In genomic region chr6:149856256-149856994, GRCh38 we compare ENCODE assay signal across 1 cellular context.
TF ChIP-seq lines count a peak whose summit lies in the region.

No MANE protein-coding gene starts in this region.

TF ChIP-seq in IMR-90, 13 proteins besides CTCF, POLR2A, EP300 and RAD21 (continued from another document):
- TF ChIP-seq CHD1 (IDR thresholded peaks at IDR 0.05; ENCODE audit: low read depth, low read length) (no peak), RFX5 (IDR thresholded peaks at IDR 0.05; ENCODE audit: low read depth, low read length) (no peak), CEBPB (IDR thresholded peaks at IDR 0.05; ENCODE audit: low read depth, low read length) (no peak)
